Comparison of ENCODE assay signal across 1 cellular context in the genomic region with DNA sequence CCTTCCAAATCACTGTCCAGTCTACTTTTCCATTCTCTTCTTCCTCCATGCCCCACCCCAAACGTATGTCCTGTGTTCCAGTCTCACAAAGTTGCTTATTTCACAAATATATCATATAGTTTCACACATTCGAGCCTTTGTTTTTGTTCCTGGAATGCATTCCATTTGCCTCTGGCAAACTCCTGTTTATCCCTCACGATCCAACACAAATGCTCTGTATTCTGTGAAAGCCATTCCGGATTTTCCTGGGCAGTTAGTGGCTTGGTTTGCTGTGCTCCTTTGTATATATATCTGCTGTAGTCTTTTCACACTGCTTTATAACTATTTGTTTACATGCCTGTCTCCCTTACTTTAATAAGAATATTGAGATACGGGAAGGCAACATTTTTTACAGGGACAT.
TF ChIP-seq lines count a peak whose summit lies in the region.

No MANE protein-coding gene starts in this region.

TF ChIP-seq in WTC11, 78 proteins besides CTCF, POLR2A, EP300 and RAD21 (continued from another document):
- TF ChIP-seq, protein P1, sequence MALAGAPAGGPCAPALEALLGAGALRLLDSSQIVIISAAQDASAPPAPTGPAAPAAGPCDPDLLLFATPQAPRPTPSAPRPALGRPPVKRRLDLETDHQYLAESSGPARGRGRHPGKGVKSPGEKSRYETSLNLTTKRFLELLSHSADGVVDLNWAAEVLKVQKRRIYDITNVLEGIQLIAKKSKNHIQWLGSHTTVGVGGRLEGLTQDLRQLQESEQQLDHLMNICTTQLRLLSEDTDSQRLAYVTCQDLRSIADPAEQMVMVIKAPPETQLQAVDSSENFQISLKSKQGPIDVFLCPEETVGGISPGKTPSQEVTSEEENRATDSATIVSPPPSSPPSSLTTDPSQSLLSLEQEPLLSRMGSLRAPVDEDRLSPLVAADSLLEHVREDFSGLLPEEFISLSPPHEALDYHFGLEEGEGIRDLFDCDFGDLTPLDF (CRISPR knock-in tag; IDR thresholded peaks at IDR 0.05) = no peak
- TF ChIP-seq ETV6 (CRISPR knock-in tag; IDR thresholded peaks at IDR 0.05) (no peak), ZNF671 (CRISPR knock-in tag; IDR thresholded peaks at IDR 0.05) (no peak), SP1 (CRISPR knock-in tag; conservative IDR thresholded peaks at IDR 0.05) (no peak), ZNF423 (CRISPR knock-in tag; IDR thresholded peaks at IDR 0.05) (no peak), GRHL2 (CRISPR knock-in tag; IDR thresholded peaks at IDR 0.05; ENCODE audit: insufficient replicate concordance, severe bottlenecking) (no peak), SOX15 (CRISPR knock-in tag; IDR thresholded peaks at IDR 0.05) (no peak)
- TF ChIP-seq, protein P2, sequence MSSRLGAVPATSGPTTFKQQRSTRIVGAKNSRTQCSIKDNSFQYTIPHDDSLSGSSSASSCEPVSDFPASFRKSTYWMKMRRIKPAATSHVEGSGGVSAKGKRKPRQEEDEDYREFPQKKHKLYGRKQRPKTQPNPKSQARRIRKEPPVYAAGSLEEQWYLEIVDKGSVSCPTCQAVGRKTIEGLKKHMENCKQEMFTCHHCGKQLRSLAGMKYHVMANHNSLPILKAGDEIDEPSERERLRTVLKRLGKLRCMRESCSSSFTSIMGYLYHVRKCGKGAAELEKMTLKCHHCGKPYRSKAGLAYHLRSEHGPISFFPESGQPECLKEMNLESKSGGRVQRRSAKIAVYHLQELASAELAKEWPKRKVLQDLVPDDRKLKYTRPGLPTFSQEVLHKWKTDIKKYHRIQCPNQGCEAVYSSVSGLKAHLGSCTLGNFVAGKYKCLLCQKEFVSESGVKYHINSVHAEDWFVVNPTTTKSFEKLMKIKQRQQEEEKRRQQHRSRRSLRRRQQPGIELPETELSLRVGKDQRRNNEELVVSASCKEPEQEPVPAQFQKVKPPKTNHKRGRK (CRISPR knock-in tag; IDR thresholded peaks at IDR 0.05; ENCODE audit: borderline replicate concordance) = no peak
- TF ChIP-seq, protein P3, sequence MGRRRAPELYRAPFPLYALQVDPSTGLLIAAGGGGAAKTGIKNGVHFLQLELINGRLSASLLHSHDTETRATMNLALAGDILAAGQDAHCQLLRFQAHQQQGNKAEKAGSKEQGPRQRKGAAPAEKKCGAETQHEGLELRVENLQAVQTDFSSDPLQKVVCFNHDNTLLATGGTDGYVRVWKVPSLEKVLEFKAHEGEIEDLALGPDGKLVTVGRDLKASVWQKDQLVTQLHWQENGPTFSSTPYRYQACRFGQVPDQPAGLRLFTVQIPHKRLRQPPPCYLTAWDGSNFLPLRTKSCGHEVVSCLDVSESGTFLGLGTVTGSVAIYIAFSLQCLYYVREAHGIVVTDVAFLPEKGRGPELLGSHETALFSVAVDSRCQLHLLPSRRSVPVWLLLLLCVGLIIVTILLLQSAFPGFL (CRISPR knock-in tag; IDR thresholded peaks at IDR 0.05; ENCODE audit: borderline replicate concordance) = no peak
- TF ChIP-seq, protein P4, sequence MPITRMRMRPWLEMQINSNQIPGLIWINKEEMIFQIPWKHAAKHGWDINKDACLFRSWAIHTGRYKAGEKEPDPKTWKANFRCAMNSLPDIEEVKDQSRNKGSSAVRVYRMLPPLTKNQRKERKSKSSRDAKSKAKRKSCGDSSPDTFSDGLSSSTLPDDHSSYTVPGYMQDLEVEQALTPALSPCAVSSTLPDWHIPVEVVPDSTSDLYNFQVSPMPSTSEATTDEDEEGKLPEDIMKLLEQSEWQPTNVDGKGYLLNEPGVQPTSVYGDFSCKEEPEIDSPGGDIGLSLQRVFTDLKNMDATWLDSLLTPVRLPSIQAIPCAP (CRISPR knock-in tag; IDR thresholded peaks at IDR 0.05) = no peak
- TF ChIP-seq, protein P5, sequence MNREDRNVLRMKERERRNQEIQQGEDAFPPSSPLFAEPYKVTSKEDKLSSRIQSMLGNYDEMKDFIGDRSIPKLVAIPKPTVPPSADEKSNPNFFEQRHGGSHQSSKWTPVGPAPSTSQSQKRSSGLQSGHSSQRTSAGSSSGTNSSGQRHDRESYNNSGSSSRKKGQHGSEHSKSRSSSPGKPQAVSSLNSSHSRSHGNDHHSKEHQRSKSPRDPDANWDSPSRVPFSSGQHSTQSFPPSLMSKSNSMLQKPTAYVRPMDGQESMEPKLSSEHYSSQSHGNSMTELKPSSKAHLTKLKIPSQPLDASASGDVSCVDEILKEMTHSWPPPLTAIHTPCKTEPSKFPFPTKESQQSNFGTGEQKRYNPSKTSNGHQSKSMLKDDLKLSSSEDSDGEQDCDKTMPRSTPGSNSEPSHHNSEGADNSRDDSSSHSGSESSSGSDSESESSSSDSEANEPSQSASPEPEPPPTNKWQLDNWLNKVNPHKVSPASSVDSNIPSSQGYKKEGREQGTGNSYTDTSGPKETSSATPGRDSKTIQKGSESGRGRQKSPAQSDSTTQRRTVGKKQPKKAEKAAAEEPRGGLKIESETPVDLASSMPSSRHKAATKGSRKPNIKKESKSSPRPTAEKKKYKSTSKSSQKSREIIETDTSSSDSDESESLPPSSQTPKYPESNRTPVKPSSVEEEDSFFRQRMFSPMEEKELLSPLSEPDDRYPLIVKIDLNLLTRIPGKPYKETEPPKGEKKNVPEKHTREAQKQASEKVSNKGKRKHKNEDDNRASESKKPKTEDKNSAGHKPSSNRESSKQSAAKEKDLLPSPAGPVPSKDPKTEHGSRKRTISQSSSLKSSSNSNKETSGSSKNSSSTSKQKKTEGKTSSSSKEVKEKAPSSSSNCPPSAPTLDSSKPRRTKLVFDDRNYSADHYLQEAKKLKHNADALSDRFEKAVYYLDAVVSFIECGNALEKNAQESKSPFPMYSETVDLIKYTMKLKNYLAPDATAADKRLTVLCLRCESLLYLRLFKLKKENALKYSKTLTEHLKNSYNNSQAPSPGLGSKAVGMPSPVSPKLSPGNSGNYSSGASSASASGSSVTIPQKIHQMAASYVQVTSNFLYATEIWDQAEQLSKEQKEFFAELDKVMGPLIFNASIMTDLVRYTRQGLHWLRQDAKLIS (CRISPR knock-in tag; IDR thresholded peaks at IDR 0.05; ENCODE audit: borderline replicate concordance) = no peak
